8 cellular contexts compared by ENCODE assay signal in genomic region chr10:92573091-92573797, GRCh38. TPM values are rescaled to one million over a fixed set of nuclear protein-coding genes. Genes with fewer than 3 reads are reported as not detected.
DNase-seq lines count a peak whose midpoint lies in the region; ATAC-seq and TF ChIP-seq lines count a peak whose summit lies in the region.

No MANE protein-coding gene starts in this region.

- no peak for TF ChIP-seq EP300 in transverse colon (IDR thresholded peaks at IDR 0.05; ENCODE audit: low read depth)

- no peaks in the 10 kb centered on the region for H3K9me3 Mint-ChIP-seq in activated T-cell treated with anti-CD3 and anti-CD28 coated beads, Interleukin-2, amount 50 U/mL, for 4 hours
- no peaks in the 10 kb centered on the region for H3K9me3 Mint-ChIP-seq in naive B cell

- H3K27me3 ChIP-seq in transverse colon: no peaks in the 10 kb centered on the region

- TF ChIP-seq CTCF in C4-2B (conservative IDR thresholded peaks at IDR 0.05) (no peak; the same call in 1 of the 2 replicates), transverse colon (IDR thresholded peaks at IDR 0.05) (peak in 3 of 5 experiments; percentile 21 to 38 (median 24))

- in situ Hi-C loops in transverse colon (cut with MboI; ENCODE audit: low pct_ligation_motif_present in 1 of 4, low pct_unique_long_range_greater_than_20kb in 1 of 4, low sequenced_read_pairs in 3 of 4): loop anchor here in 2 of 4 donors (5.0 to 10.0 kb wide), 2 partner anchors 56 to 58 kb away; no protein-coding TSS in a partner anchor

- no peaks in the 10 kb centered on the region for H3K9me3 ChIP-seq in transverse colon

- WGBS in transverse colon (ENCODE audit: low coverage in 1 of 2), 2 donors: 1% methylated on average over 52 of the region's 56 CpGs; no CpG with 5 or more reads in 1 of the 2 donors

- H3K27ac ChIP-seq in C4-2B: peak overlapping the region; percentile 96
- H3K27ac ChIP-seq in transverse colon: peak overlapping the region; percentile 92 to 96 (median 94)

- intact Hi-C loops in transverse colon (cut with DNase I; ENCODE audit: low total_unique reads): no loop called here

- DNase-seq in NCI-H2227 (lab: John Stamatoyannopoulos, UW; ENCODE audit: unreplicated experiment): peak; percentile 52
- DNase-seq in activated T-cell treated with anti-CD3 and anti-CD28 coated beads, Interleukin-2, amount 50 U/mL, for 4 hours: peak; percentile 19
- peak; percentile 46 for DNase-seq in fibroblast of gingiva (ENCODE audit: low read depth)
- peak; percentile 18 for DNase-seq in naive B cell
- peak; percentile 38 for DNase-seq in transverse colon
- no peak for DNase-seq in NAMALWA (ENCODE audit: low spot score)

- peaks cover 39% of the 10 kb centered on the region for H3K4me1 Mint-ChIP-seq in activated T-cell treated with anti-CD3 and anti-CD28 coated beads, Interleukin-2, amount 50 U/mL, for 4 hours (ENCODE audit: low read depth)
- H3K4me1 Mint-ChIP-seq in naive B cell: peaks cover 13 to 42% (median 26%) of the 10 kb centered on the region in 3 donors

- no peaks in the 10 kb centered on the region for H3K36me3 ChIP-seq in transverse colon

- peak overlapping the region; percentile 65 to 97 (median 76) for H3K4me3 ChIP-seq in transverse colon

- no peaks in the 10 kb centered on the region for H3K27me3 Mint-ChIP-seq in activated T-cell treated with anti-CD3 and anti-CD28 coated beads, Interleukin-2, amount 50 U/mL, for 4 hours (ENCODE audit: low read depth)
- H3K27me3 Mint-ChIP-seq in naive B cell: no peaks in the 10 kb centered on the region

- peaks cover 5 to 49% (median 16%) of the 10 kb centered on the region in 4 donors for H3K4me1 ChIP-seq in transverse colon

- peaks cover 6% of the 10 kb centered on the region for H3K36me3 Mint-ChIP-seq in activated T-cell treated with anti-CD3 and anti-CD28 coated beads, Interleukin-2, amount 50 U/mL, for 4 hours (ENCODE audit: insufficient read depth)
- no peaks in the 10 kb centered on the region for H3K36me3 Mint-ChIP-seq in naive B cell

- no peak for TF ChIP-seq POLR2A in transverse colon (IDR thresholded peaks at IDR 0.05)

- peak overlapping the region in 4 of 6 donors; percentile 50 to 70 (median 67) for H3K27ac Mint-ChIP-seq in naive B cell

- H3K4me3 Mint-ChIP-seq in activated T-cell treated with anti-CD3 and anti-CD28 coated beads, Interleukin-2, amount 50 U/mL, for 4 hours: peak overlapping the region; percentile 89
- peak overlapping the region; percentile 77 to 97 (median 94) for H3K4me3 Mint-ChIP-seq in naive B cell

- peak; percentile 32 for ATAC-seq in GM21390 (IDR thresholded peaks at IDR 0.05; ENCODE audit: unreplicated experiment)
- peak; percentile 27 to 28 for ATAC-seq in activated T-cell treated with anti-CD3 and anti-CD28 coated beads, Interleukin-2, amount 50 U/mL, for 4 hours
- peak; percentile 8 to 17 for ATAC-seq in naive B cell (ENCODE audit: low read depth in 2 of 2)

RNA-seq across cellular contexts. Expression of gene IDE, which starts 0.6 kb away (rescaled TPM):
- 10 to 100 TPM; 45.7 to 48.8 (median 47.4) TPM for total RNA-seq in activated T-cell treated with anti-CD3 and anti-CD28 coated beads, Interleukin-2, amount 50 U/mL, for 4 hours
- 10 to 100 TPM in 3 of 6 donors, 1 to 10 TPM in 3; 2.1 to 11.7 (median 10.1) TPM for polyA plus RNA-seq in naive B cell (ENCODE audit: low read depth in 6 of 6)
- 10 to 100 TPM; 22.1 to 32.9 (median 24.4) TPM for total RNA-seq in transverse colon

RNA-seq across cellular contexts. Expression of gene KIF11, which starts 19.7 kb away (rescaled TPM):
- 1 to 10 TPM; 4.6 to 6.3 (median 5.8) TPM for total RNA-seq in activated T-cell treated with anti-CD3 and anti-CD28 coated beads, Interleukin-2, amount 50 U/mL, for 4 hours
- polyA plus RNA-seq in naive B cell (ENCODE audit: low read depth in 6 of 6): 1 to 10 TPM in 1 of 6 donors, under 1 TPM in 4, not detected in 1; 0.41 to 1.1 (median 0.60) TPM
- 1 to 10 TPM in 2 of 4 donors, under 1 TPM in 2; 0.37 to 2.4 (median 1.3) TPM for total RNA-seq in transverse colon
